Comparison of ENCODE assay signal across 22 cellular contexts in genomic region chr13:35741657-35742056, GRCh38.
A peak's percentile ranks its signal among the peaks of the same experiment; 100 is the strongest.
DNase-seq lines count a peak whose midpoint lies in the region; FAIRE-seq and TF ChIP-seq lines count a peak whose summit lies in the region.
"Had no signal": no experiment of that assay in that cellular context is flagged by ENCODE, and none has a peak within 500 bp of the region (broad histone marks: within the 10 kb centered on the region; RNA-seq: fewer than 3 reads in every experiment).

No MANE protein-coding gene starts in this region.

- no peak overlapping the region for H3K4me3 Mint-ChIP-seq in endodermal cell
- H3K4me3 Mint-ChIP-seq in neural progenitor cell: no peak overlapping the region
- H3K4me3 Mint-ChIP-seq: B cell; CD14-positive monocyte; CD4-positive, alpha-beta T cell; CD8-positive, alpha-beta memory T cell had no signal

- H3K9me3 Mint-ChIP-seq in endodermal cell: peaks cover 52% of the 10 kb centered on the region
- peaks cover 3% of the 10 kb centered on the region for H3K9me3 Mint-ChIP-seq in neural progenitor cell

- H3K4me1 Mint-ChIP-seq in endodermal cell (peaks cover 16% of the 10 kb centered on the region), neural progenitor cell (peaks cover 5% of the 10 kb centered on the region)
- H3K4me1 Mint-ChIP-seq: B cell; CD14-positive monocyte; CD8-positive, alpha-beta memory T cell had no signal

- no peak for TF ChIP-seq POLR2A in GM12891 (IDR thresholded peaks at IDR 0.05; ENCODE audit: low read depth, low read length)

- H3K27ac ChIP-seq in endodermal cell (ENCODE audit: low read depth, low read length) (no peak overlapping the region), neural progenitor cell (no peak overlapping the region)
- H3K27ac ChIP-seq: BLaER1 treated with 17β-estradiol and CSF1 and Interleukin-3, amounts not matched to agents 10 nM and 100 nM had no signal

- FAIRE-seq in GM12891 (lab: Jason Lieb, UNC): no peak
- FAIRE-seq: A204.1, D721Med, GM12878, GM18507, H1 had no signal

- in situ Hi-C loops in HAP-1 (cut with MboI; ENCODE audit: low sequenced_read_pairs): no loop called here

- no peak overlapping the region for H2AFZ ChIP-seq in neural progenitor cell (replicated peaks)

- H3K4me3 ChIP-seq in HAP-1 (no peak overlapping the region), endodermal cell (ENCODE audit: low read length) (peak overlapping the region; percentile 35), neural progenitor cell (no peak overlapping the region)
- H3K4me3 ChIP-seq: BLaER1 treated with 17β-estradiol and CSF1 and Interleukin-3, amounts not matched to agents 10 nM and 100 nM; GM12878 had no signal

- no peak overlapping the region for H3K9ac ChIP-seq in endodermal cell (ENCODE audit: extremely low read depth, low read length, poor library complexity, severe bottlenecking)
- no peak overlapping the region for H3K9ac ChIP-seq in neural progenitor cell
- H3K9ac ChIP-seq: BLaER1 treated with 17β-estradiol and CSF1 and Interleukin-3, amounts not matched to agents 10 nM and 100 nM had no signal

- H3K27me3 ChIP-seq in HAP-1 (ENCODE audit: low read depth): no peaks in the 10 kb centered on the region
- H3K27me3 ChIP-seq in endodermal cell (ENCODE audit: control insufficient read depth, insufficient read depth, low read length, poor library complexity, severe bottlenecking): no peaks in the 10 kb centered on the region
- H3K27me3 ChIP-seq in neural progenitor cell: no peaks in the 10 kb centered on the region
- H3K27me3 ChIP-seq: BLaER1 treated with 17β-estradiol and CSF1 and Interleukin-3, amounts not matched to agents 10 nM and 100 nM had no signal

- no peaks in the 10 kb centered on the region for H3K27me3 Mint-ChIP-seq in endodermal cell (ENCODE audit: insufficient read depth)
- peaks cover 4% of the 10 kb centered on the region for H3K27me3 Mint-ChIP-seq in neural progenitor cell (ENCODE audit: insufficient read depth, low read depth)
- H3K27me3 Mint-ChIP-seq: B cell; CD8-positive, alpha-beta memory T cell had no signal

- no peak overlapping the region for H3K27ac Mint-ChIP-seq in endodermal cell
- H3K27ac Mint-ChIP-seq in neural progenitor cell: no peak overlapping the region
- H3K27ac Mint-ChIP-seq: B cell; CD14-positive monocyte; CD4-positive, alpha-beta T cell; CD8-positive, alpha-beta memory T cell had no signal

- DNase-seq in NCI-H2171 treated with DMSO at 0.1 percent for 48 hours (lab: John Stamatoyannopoulos, UW) (peak; percentile 4), NCI-H2171 (lab: John Stamatoyannopoulos, UW) (no peak), HAP-1 (ENCODE audit: low spot score in 2 of 2) (peak; percentile 23 to 63), endodermal cell (no peak), kidney glomerular epithelial cell (lab: John Stamatoyannopoulos, UW) (no peak), GM12891 (ENCODE audit: insufficient read length, low spot score) (no peak), neural progenitor cell (ENCODE audit: low spot score) (no peak)
- DNase-seq: CD4-positive, alpha-beta T cell; CD8-positive, alpha-beta memory T cell; DMS 273 treated with DMSO at 0.1 percent for 48 hours; DMS79; EL; GDM1; H7 had no signal

- H3K9me3 ChIP-seq in HAP-1 (peaks cover 2% of the 10 kb centered on the region; the same call in 1 of the 2 replicates), endodermal cell (ENCODE audit: control insufficient read depth, low read length) (peaks cover 70% of the 10 kb centered on the region), neural progenitor cell (ENCODE audit: low read depth) (no peaks in the 10 kb centered on the region)

- H3K36me3 Mint-ChIP-seq in endodermal cell (ENCODE audit: low read depth): peaks cover 3% of the 10 kb centered on the region
- peaks cover 2% of the 10 kb centered on the region for H3K36me3 Mint-ChIP-seq in neural progenitor cell
- H3K36me3 Mint-ChIP-seq: CD14-positive monocyte; CD8-positive, alpha-beta memory T cell had no signal

- WGBS in endodermal cell (ENCODE audit: insufficient coverage in 1 of 2, insufficient read length in 1 of 2), 2 experiments: 94 to 100% methylated on average over 1 to 5 of the region's 5 CpGs

- H3K36me3 ChIP-seq in HAP-1 (replicated peaks) (no peaks in the 10 kb centered on the region), endodermal cell (ENCODE audit: control insufficient read depth, insufficient read depth, low read length) (no peaks in the 10 kb centered on the region), neural progenitor cell (no peaks in the 10 kb centered on the region)
- H3K36me3 ChIP-seq: BLaER1 treated with 17β-estradiol and CSF1 and Interleukin-3, amounts not matched to agents 10 nM and 100 nM had no signal

- TF ChIP-seq CTCF in endodermal cell (conservative IDR thresholded peaks at IDR 0.05) (no peak), neural progenitor cell (IDR thresholded peaks at IDR 0.05) (no peak)

- H3K79me2 ChIP-seq in neural progenitor cell (ENCODE audit: low read depth): no peaks in the 10 kb centered on the region

- no peak overlapping the region for H3K4me2 ChIP-seq in neural progenitor cell
- H3K4me2 ChIP-seq: BLaER1 treated with 17β-estradiol and CSF1 and Interleukin-3, amounts not matched to agents 10 nM and 100 nM had no signal

- H4K20me1 ChIP-seq in neural progenitor cell (ENCODE audit: low read depth): no peaks in the 10 kb centered on the region
- H4K20me1 ChIP-seq: BLaER1 treated with 17β-estradiol and CSF1 and Interleukin-3, amounts not matched to agents 10 nM and 100 nM had no signal

- peaks cover 17% of the 10 kb centered on the region for H3K4me1 ChIP-seq in HAP-1
- H3K4me1 ChIP-seq in endodermal cell (ENCODE audit: control insufficient read depth, insufficient read depth, low read length): no peaks in the 10 kb centered on the region
- H3K4me1 ChIP-seq in neural progenitor cell: peaks cover 3% of the 10 kb centered on the region
- H3K4me1 ChIP-seq: BLaER1 treated with 17β-estradiol and CSF1 and Interleukin-3, amounts not matched to agents 10 nM and 100 nM had no signal

- H3F3A ChIP-seq in neural progenitor cell (ENCODE audit: low read depth): no peaks in the 10 kb centered on the region

TF ChIP-seq in GM12891, 5 proteins besides CTCF, POLR2A, EP300 and RAD21:
- no peak for TF ChIP-seq SPI1 (IDR thresholded peaks at IDR 0.05; ENCODE audit: low read depth, low read length)
- no peak for TF ChIP-seq POLR2AphosphoS5 (IDR thresholded peaks at IDR 0.05; ENCODE audit: low read depth, low read length)
- no peak for TF ChIP-seq PAX5 (IDR thresholded peaks at IDR 0.05; ENCODE audit: insufficient read depth, low read length, severe bottlenecking)
- TF ChIP-seq TAF1 (IDR thresholded peaks at IDR 0.05; ENCODE audit: low read depth, low read length): no peak
- no peak for TF ChIP-seq POU2F2 (IDR thresholded peaks at IDR 0.05; ENCODE audit: low read depth, low read length)

Comparison
In these comparisons a context has a peak if more than half of its experiments do, and no peak if none do; other contexts are left out.
1. DNase-seq: peak in NCI-H2171 treated with DMSO at 0.1 percent for 48 hours (single experiment) and HAP-1 (2 of 2); none in NCI-H2171 (single experiment), endodermal cell (single experiment), kidney glomerular epithelial cell (single experiment), GM12891 (single experiment) and neural progenitor cell (single experiment).